Comparison of ENCODE assay signal across 17 cellular contexts in the genomic region with DNA sequence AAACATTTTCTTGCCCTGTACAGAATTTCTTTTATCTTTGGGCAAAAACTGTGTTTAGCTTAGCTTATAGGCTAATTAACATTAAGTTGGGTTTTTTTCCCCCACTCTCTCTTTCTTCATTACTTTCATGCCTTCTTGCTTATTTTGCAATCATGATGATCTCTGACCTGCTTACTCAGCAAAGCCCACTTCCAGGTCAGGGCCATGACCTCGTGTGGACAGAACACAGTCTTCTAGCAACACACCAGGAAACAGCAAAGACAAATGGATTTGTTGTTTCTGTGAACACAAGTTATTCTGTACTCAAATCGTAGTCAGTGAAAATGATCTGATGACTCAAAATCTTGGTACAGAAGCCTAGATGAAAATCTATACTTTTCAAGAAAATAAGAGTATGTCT.
DNase-seq lines count a peak whose midpoint lies in the region; ATAC-seq, FAIRE-seq and TF ChIP-seq lines count a peak whose summit lies in the region.
"Had no signal": no experiment of that assay in that cellular context is flagged by ENCODE, and none has a peak within 500 bp of the region (broad histone marks: within the 10 kb centered on the region; RNA-seq: fewer than 3 reads in every experiment).

No MANE protein-coding gene starts in this region.

- no peaks in the 10 kb centered on the region for H3K9me3 Mint-ChIP-seq in endothelial cell (ENCODE audit: unreplicated experiment)
- H3K9me3 Mint-ChIP-seq: activated B cell treated with CpG ODN at 0.5 μM for 24 hours; CD14-positive monocyte; stimulated activated naive B cell treated with anti-CD40 and anti-IgM and Interleukin-4, amounts not matched to agents 10 μg/mL and 1 μg/mL and 100 μg/mL, for 72 hours had no signal

- no peak overlapping the region for H2BK15ac ChIP-seq in IMR-90 (ENCODE audit: low read depth, low read length)

- CTCF ChIA-PET in IMR-90 (lab: Yijun Ruan, JAX): interaction anchor here (0.8 kb wide), 1 partner anchor 8 kb away, joined by 3 read pairs; no protein-coding TSS in a partner anchor

- H3K79me1 ChIP-seq in IMR-90 (ENCODE audit: low read depth in 1 of 2, low read length in 2 of 2): peaks cover 52 to 74% of the 10 kb centered on the region in 2 experiments

- no peak for TF ChIP-seq CTCF in IMR-90 (conservative IDR thresholded peaks at IDR 0.05; ENCODE audit: low read depth, low read length)
- TF ChIP-seq CTCF in adrenal gland (IDR thresholded peaks at IDR 0.05): no peak
- TF ChIP-seq CTCF in endothelial cell (IDR thresholded peaks at IDR 0.05; ENCODE audit: unreplicated experiment): no peak

- H2AFZ ChIP-seq in IMR-90 (replicated peaks; ENCODE audit: low read length, poor library complexity): no peak overlapping the region

- H3K9me3 ChIP-seq in IMR-90 (ENCODE audit: control insufficient read depth, insufficient read depth, low read length): no peaks in the 10 kb centered on the region
- H3K9me3 ChIP-seq in adrenal gland (replicated peaks in 1 of 3): no peaks in the 10 kb centered on the region
- H3K9me3 ChIP-seq in skeletal muscle satellite cell (replicated peaks; ENCODE audit: low read length): no peaks in the 10 kb centered on the region
- H3K9me3 ChIP-seq: colonic mucosa, MG63, psoas muscle, SJSA1 had no signal

- H3K4me1 ChIP-seq in IMR-90 (ENCODE audit: control insufficient read depth, insufficient read depth, low read length) (peaks cover 4% of the 10 kb centered on the region), adrenal gland (replicated peaks in 1 of 2) (peaks cover 4 to 38% of the 10 kb centered on the region in 2 donors), skeletal muscle satellite cell (ENCODE audit: control insufficient read depth, insufficient read depth, low read length) (peaks cover 37% of the 10 kb centered on the region)
- H3K4me1 ChIP-seq: colonic mucosa, psoas muscle, SJSA1 had no signal

- in situ Hi-C loops in IMR-90 (cut with MboI; ENCODE audit: low sequenced_read_pairs): no loop called here

- H3K9me1 ChIP-seq in IMR-90 (ENCODE audit: insufficient read depth, low read length): peaks cover 24% of the 10 kb centered on the region

- DNase-seq in IMR-90 (no peak), adrenal gland (peak; percentile 51 to 86 (median 68)), left lobe of liver (ENCODE audit: low spot score) (peak; percentile 82), endothelial cell (ENCODE audit: low spot score) (no peak), frontal cortex (ENCODE audit: low spot score in 2 of 2) (no peak), T-helper 9 cell (no peak)
- DNase-seq: activated B cell treated with CpG ODN at 0.5 μM for 24 hours; colonic mucosa; MG63; NCI-H2171; psoas muscle; stimulated activated naive B cell treated with anti-CD40 and anti-IgM and Interleukin-4, amounts not matched to agents 10 μg/mL and 1 μg/mL and 100 μg/mL, for 72 hours had no signal

- no peak overlapping the region; a peak in 1 of 4 replicates for H4K8ac ChIP-seq in IMR-90 (ENCODE audit: low read depth in 2 of 2, low read length in 2 of 2)

- TF ChIP-seq RAD21 in IMR-90 (IDR thresholded peaks at IDR 0.05; ENCODE audit: low read length): no peak

- no peak overlapping the region for H2AK9ac ChIP-seq in IMR-90 (replicated peaks; ENCODE audit: low read depth, low read length, poor library complexity)

- peaks cover 17% of the 10 kb centered on the region for H4K20me1 ChIP-seq in IMR-90 (ENCODE audit: insufficient read depth, low read length)

- H3K4me1 Mint-ChIP-seq in endothelial cell (ENCODE audit: unreplicated experiment): peaks cover 23% of the 10 kb centered on the region
- H3K4me1 Mint-ChIP-seq: activated B cell treated with CpG ODN at 0.5 μM for 24 hours; stimulated activated naive B cell treated with anti-CD40 and anti-IgM and Interleukin-4, amounts not matched to agents 10 μg/mL and 1 μg/mL and 100 μg/mL, for 72 hours had no signal

- H3K4me2 ChIP-seq in IMR-90 (ENCODE audit: low read depth, low read length) (peak overlapping the region; percentile 6; the same call in 1 of the 2 replicates), skeletal muscle satellite cell (ENCODE audit: low read length) (peak overlapping the region; percentile 15)

- H4K91ac ChIP-seq in IMR-90 (ENCODE audit: insufficient read depth, low read depth, low read length): no peak overlapping the region

- H3K36me3 Mint-ChIP-seq in endothelial cell (ENCODE audit: low read depth, unreplicated experiment): no peaks in the 10 kb centered on the region
- H3K36me3 Mint-ChIP-seq: CD14-positive monocyte; stimulated activated naive B cell treated with anti-CD40 and anti-IgM and Interleukin-4, amounts not matched to agents 10 μg/mL and 1 μg/mL and 100 μg/mL, for 72 hours had no signal

- H3K23ac ChIP-seq in IMR-90 (ENCODE audit: low read depth, low read length): no peak overlapping the region

- H3K9ac ChIP-seq in IMR-90 (ENCODE audit: low read depth, low read length): no peak overlapping the region
- H3K9ac ChIP-seq in skeletal muscle satellite cell (ENCODE audit: low read depth, low read length): no peak overlapping the region

- H3K27me3 Mint-ChIP-seq in endothelial cell (ENCODE audit: unreplicated experiment): no peaks in the 10 kb centered on the region

- H3K36me3 ChIP-seq in IMR-90 (ENCODE audit: control insufficient read depth, insufficient read depth, low read length) (peaks cover 6% of the 10 kb centered on the region), adrenal gland (replicated peaks in 1 of 2) (no peaks in the 10 kb centered on the region), skeletal muscle satellite cell (ENCODE audit: insufficient read depth, low read length) (peaks cover 2% of the 10 kb centered on the region)
- H3K36me3 ChIP-seq: colonic mucosa, MG63 had no signal

- dilution Hi-C loops in IMR-90 (cut with HindIII; ENCODE audit: low sequenced_read_pairs, unreplicated experiment): no loop called here

- H3K14ac ChIP-seq in IMR-90 (replicated peaks; ENCODE audit: low read depth, low read length): 0 out of 2 replicates have a peak overlapping the region, but pooled peaks have one; percentile 26

- H3K4me3 ChIP-seq in IMR-90 (ENCODE audit: insufficient read depth, low read depth, low read length) (no peak overlapping the region), adrenal gland (no peak overlapping the region), skeletal muscle satellite cell (ENCODE audit: low read length) (no peak overlapping the region)
- H3K4me3 ChIP-seq: colonic mucosa, MG63, psoas muscle, SJSA1 had no signal

- no peak overlapping the region for H3K56ac ChIP-seq in IMR-90 (ENCODE audit: extremely low read depth, insufficient read depth, low read length)

- no TSS peak for BruUV-seq in IMR-90 (replicated peaks; lab: Mats Ljungman, UMichigan)

- H3K4ac ChIP-seq in IMR-90 (ENCODE audit: low read depth, low read length): no peak overlapping the region

- H2AK5ac ChIP-seq in IMR-90 (ENCODE audit: low read depth, low read length): no peak overlapping the region

- H3K4me3 Mint-ChIP-seq in endothelial cell (ENCODE audit: unreplicated experiment): no peak overlapping the region
- H3K4me3 Mint-ChIP-seq: activated B cell treated with CpG ODN at 0.5 μM for 24 hours; activated naive CD8-positive, alpha-beta T cell; stimulated activated naive B cell treated with anti-CD40 and anti-IgM and Interleukin-4, amounts not matched to agents 10 μg/mL and 1 μg/mL and 100 μg/mL, for 72 hours had no signal

- no peaks in the 10 kb centered on the region for H3K27me3 ChIP-seq in IMR-90 (ENCODE audit: control insufficient read depth, insufficient read depth, low read length)
- no peaks in the 10 kb centered on the region for H3K27me3 ChIP-seq in adrenal gland
- H3K27me3 ChIP-seq in skeletal muscle satellite cell (ENCODE audit: control insufficient read depth, insufficient read depth, low read length): no peaks in the 10 kb centered on the region
- H3K27me3 ChIP-seq: colonic mucosa, MG63, SJSA1 had no signal

- POLR2A ChIA-PET in IMR-90 (lab: Charles Lee; ENCODE audit: unreplicated experiment): interaction anchor here (0.7 kb wide), 1 partner anchor 13 kb away, joined by 3 read pairs; no protein-coding TSS in a partner anchor

- H2BK120ac ChIP-seq in IMR-90 (ENCODE audit: low read depth, low read length): no peak overlapping the region

- H2BK5ac ChIP-seq in IMR-90 (ENCODE audit: low read depth, low read length, poor library complexity, severe bottlenecking): peak overlapping the region; percentile 21

- WGBS in IMR-90 (ENCODE audit: extremely low coverage in 2 of 2, insufficient read length in 1 of 2), 2 experiments: no CpG with 5 or more reads among the region's 2 CpGs
- 7 to 15% (median 14%) methylated on average over 2 of the region's 2 CpGs for WGBS in adrenal gland, 4 donors

- peak overlapping the region; percentile 31; the same call in 1 of the 2 replicates for H4K5ac ChIP-seq in IMR-90 (ENCODE audit: low read depth, low read length)

- intact Hi-C loops in IMR-90 (cut with micrococcal nuclease): no loop called here
- intact Hi-C loops in adrenal gland (cut with DNase I): no loop called here

- no peak for TF ChIP-seq POLR2A in IMR-90 (IDR thresholded peaks at IDR 0.05; ENCODE audit: low read depth, low read length)
- TF ChIP-seq POLR2A in adrenal gland (IDR thresholded peaks at IDR 0.05): no peak

- H3K18ac ChIP-seq in IMR-90 (ENCODE audit: low read depth, low read length): peak overlapping the region; percentile 22; the same call in 1 of the 2 replicates

- FAIRE-seq in frontal cortex (lab: Jason Lieb, UNC): no peak

- ATAC-seq in IMR-90 (ENCODE audit: low read depth): no peak
- ATAC-seq in left lobe of liver: peak; percentile 81
- ATAC-seq: psoas muscle; stimulated activated naive B cell treated with anti-CD40 and anti-IgM and Interleukin-4, amounts not matched to agents 10 μg/mL and 1 μg/mL and 100 μg/mL, for 72 hours had no signal

- peak overlapping the region; percentile 39; the same call in 1 of the 2 replicates for H3K27ac ChIP-seq in IMR-90 (ENCODE audit: insufficient read depth, low read length)
- peak overlapping the region in 1 of 5 donors; percentile 0 for H3K27ac ChIP-seq in adrenal gland
- H3K27ac ChIP-seq: colonic mucosa, HL-60, psoas muscle, SJSA1 had no signal

- no peak overlapping the region for H2BK20ac ChIP-seq in IMR-90 (ENCODE audit: low read depth, low read length)

- H3K27ac Mint-ChIP-seq in endothelial cell (ENCODE audit: unreplicated experiment): no peak overlapping the region
- H3K27ac Mint-ChIP-seq: activated B cell treated with CpG ODN at 0.5 μM for 24 hours; activated naive CD8-positive, alpha-beta T cell; stimulated activated naive B cell treated with anti-CD40 and anti-IgM and Interleukin-4, amounts not matched to agents 10 μg/mL and 1 μg/mL and 100 μg/mL, for 72 hours had no signal

TF ChIP-seq in IMR-90, 13 proteins besides CTCF, POLR2A, EP300 and RAD21 (continues in another document):
- TF ChIP-seq MAFK (IDR thresholded peaks at IDR 0.05; ENCODE audit: low read depth, low read length): peak; percentile 52; the same call in 1 of the 2 replicates
- TF ChIP-seq, protein P1, sequence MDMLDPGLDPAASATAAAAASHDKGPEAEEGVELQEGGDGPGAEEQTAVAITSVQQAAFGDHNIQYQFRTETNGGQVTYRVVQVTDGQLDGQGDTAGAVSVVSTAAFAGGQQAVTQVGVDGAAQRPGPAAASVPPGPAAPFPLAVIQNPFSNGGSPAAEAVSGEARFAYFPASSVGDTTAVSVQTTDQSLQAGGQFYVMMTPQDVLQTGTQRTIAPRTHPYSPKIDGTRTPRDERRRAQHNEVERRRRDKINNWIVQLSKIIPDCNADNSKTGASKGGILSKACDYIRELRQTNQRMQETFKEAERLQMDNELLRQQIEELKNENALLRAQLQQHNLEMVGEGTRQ (IDR thresholded peaks at IDR 0.05; ENCODE audit: low read depth, low read length): no peak

Comparison
In these comparisons a context has a peak if more than half of its experiments do, and no peak if none do; other contexts are left out.
1. DNase-seq: peak in adrenal gland (7 of 7) and left lobe of liver (single experiment); none in IMR-90 (single experiment), endothelial cell (single experiment), frontal cortex (0 of 2) and T-helper 9 cell (single experiment).